In genomic region chr21:29007801-29008200, GRCh38 we compare ENCODE assay signal across 2 cellular contexts.
TF ChIP-seq lines count a peak whose summit lies in the region.

No MANE protein-coding gene starts in this region.

TF ChIP-seq in HCT116, 20 proteins besides CTCF, POLR2A, EP300 and RAD21 (continued from another document):
- TF ChIP-seq POLR2AphosphoS5 (IDR thresholded peaks at IDR 0.05; ENCODE audit: low read depth, low read length): no peak
- no peak for TF ChIP-seq JUND (IDR thresholded peaks at IDR 0.05)
- TF ChIP-seq YY1 (IDR thresholded peaks at IDR 0.05; ENCODE audit: extremely low read depth, insufficient replicate concordance, low read depth, low read length): no peak
- TF ChIP-seq EZH2phosphoT487 (IDR thresholded peaks at IDR 0.05; ENCODE audit: borderline replicate concordance): no peak
- TF ChIP-seq ZNF274 (IDR thresholded peaks at IDR 0.05; ENCODE audit: low read depth, low read length): no peak
- no peak for TF ChIP-seq CEBPB (IDR thresholded peaks at IDR 0.05; ENCODE audit: low read depth)
- no peak for TF ChIP-seq MAX (IDR thresholded peaks at IDR 0.05)
- no peak for TF ChIP-seq EGR1 (IDR thresholded peaks at IDR 0.05; ENCODE audit: low read depth)
- no peak for TF ChIP-seq SRF (IDR thresholded peaks at IDR 0.05; ENCODE audit: low read depth)
- TF ChIP-seq ELF1 (IDR thresholded peaks at IDR 0.05; ENCODE audit: borderline replicate concordance, low read depth): no peak
- no peak for TF ChIP-seq CBX3 (IDR thresholded peaks at IDR 0.05; ENCODE audit: low read depth)
- TF ChIP-seq TCF7L2 (IDR thresholded peaks at IDR 0.05; ENCODE audit: borderline replicate concordance, extremely low read depth, insufficient read depth, insufficient read length): no peak
- no peak for TF ChIP-seq FOSL1 (IDR thresholded peaks at IDR 0.05; ENCODE audit: low read depth)
- TF ChIP-seq REST (IDR thresholded peaks at IDR 0.05; ENCODE audit: low read depth): no peak
- TF ChIP-seq ZFX (IDR thresholded peaks at IDR 0.05): no peak
- TF ChIP-seq SP1 (IDR thresholded peaks at IDR 0.05; ENCODE audit: low read depth): no peak
- TF ChIP-seq, protein P1, sequence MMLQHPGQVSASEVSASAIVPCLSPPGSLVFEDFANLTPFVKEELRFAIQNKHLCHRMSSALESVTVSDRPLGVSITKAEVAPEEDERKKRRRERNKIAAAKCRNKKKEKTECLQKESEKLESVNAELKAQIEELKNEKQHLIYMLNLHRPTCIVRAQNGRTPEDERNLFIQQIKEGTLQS (IDR thresholded peaks at IDR 0.05): no peak
- TF ChIP-seq EZH2 (IDR thresholded peaks at IDR 0.05): no peak

TF ChIP-seq in SK-N-SH treated with all-trans-retinoic acid at 6 μM for 48 hours, 23 proteins besides CTCF, POLR2A, EP300 and RAD21 (continued from another document):
- TF ChIP-seq, protein P2, sequence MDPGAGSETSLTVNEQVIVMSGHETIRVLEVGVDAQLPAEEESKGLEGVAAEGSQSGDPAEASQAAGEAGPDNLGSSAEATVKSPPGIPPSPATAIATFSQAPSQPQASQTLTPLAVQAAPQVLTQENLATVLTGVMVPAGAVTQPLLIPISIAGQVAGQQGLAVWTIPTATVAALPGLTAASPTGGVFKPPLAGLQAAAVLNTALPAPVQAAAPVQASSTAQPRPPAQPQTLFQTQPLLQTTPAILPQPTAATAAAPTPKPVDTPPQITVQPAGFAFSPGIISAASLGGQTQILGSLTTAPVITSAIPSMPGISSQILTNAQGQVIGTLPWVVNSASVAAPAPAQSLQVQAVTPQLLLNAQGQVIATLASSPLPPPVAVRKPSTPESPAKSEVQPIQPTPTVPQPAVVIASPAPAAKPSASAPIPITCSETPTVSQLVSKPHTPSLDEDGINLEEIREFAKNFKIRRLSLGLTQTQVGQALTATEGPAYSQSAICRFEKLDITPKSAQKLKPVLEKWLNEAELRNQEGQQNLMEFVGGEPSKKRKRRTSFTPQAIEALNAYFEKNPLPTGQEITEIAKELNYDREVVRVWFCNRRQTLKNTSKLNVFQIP (CRISPR knock-in tag; IDR thresholded peaks at IDR 0.05; ENCODE audit: borderline replicate concordance, low read depth): no peak
- TF ChIP-seq OSR1 (CRISPR knock-in tag; IDR thresholded peaks at IDR 0.05): no peak
- no peak for TF ChIP-seq ZNF70 (CRISPR knock-in tag; IDR thresholded peaks at IDR 0.05)
- TF ChIP-seq, protein P3, sequence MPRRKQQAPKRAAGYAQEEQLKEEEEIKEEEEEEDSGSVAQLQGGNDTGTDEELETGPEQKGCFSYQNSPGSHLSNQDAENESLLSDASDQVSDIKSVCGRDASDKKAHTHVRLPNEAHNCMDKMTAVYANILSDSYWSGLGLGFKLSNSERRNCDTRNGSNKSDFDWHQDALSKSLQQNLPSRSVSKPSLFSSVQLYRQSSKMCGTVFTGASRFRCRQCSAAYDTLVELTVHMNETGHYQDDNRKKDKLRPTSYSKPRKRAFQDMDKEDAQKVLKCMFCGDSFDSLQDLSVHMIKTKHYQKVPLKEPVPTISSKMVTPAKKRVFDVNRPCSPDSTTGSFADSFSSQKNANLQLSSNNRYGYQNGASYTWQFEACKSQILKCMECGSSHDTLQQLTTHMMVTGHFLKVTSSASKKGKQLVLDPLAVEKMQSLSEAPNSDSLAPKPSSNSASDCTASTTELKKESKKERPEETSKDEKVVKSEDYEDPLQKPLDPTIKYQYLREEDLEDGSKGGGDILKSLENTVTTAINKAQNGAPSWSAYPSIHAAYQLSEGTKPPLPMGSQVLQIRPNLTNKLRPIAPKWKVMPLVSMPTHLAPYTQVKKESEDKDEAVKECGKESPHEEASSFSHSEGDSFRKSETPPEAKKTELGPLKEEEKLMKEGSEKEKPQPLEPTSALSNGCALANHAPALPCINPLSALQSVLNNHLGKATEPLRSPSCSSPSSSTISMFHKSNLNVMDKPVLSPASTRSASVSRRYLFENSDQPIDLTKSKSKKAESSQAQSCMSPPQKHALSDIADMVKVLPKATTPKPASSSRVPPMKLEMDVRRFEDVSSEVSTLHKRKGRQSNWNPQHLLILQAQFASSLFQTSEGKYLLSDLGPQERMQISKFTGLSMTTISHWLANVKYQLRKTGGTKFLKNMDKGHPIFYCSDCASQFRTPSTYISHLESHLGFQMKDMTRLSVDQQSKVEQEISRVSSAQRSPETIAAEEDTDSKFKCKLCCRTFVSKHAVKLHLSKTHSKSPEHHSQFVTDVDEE (CRISPR knock-in tag; IDR thresholded peaks at IDR 0.05): no peak
- TF ChIP-seq ARNTL (CRISPR knock-in tag; IDR thresholded peaks at IDR 0.05; ENCODE audit: borderline replicate concordance, low read depth): no peak
- TF ChIP-seq ZC3H10 (CRISPR knock-in tag; IDR thresholded peaks at IDR 0.05): no peak
- no peak for TF ChIP-seq PPARA (CRISPR knock-in tag; IDR thresholded peaks at IDR 0.05; ENCODE audit: borderline replicate concordance)
- TF ChIP-seq RARB (CRISPR knock-in tag; IDR thresholded peaks at IDR 0.05): no peak
